Comparison of ENCODE assay signal across 28 cellular contexts in the genomic region with DNA sequence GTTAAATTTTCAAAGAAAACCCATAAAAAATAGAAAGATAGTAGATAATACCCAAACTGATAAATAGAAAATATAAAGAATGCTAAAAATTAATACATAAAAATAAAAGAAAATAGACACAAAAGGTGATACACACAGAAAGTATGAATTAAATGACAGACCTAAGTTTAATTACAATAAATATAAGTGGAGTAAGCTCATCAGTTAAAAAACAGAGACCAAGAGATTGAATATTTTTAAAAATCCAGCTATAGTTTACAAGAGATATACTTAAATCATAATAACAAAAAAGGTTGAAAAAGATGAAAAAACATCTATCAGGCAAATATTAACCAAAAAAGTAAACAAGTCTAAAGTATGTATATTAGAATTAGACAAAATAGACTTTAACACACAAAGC.
"Had no signal": no experiment of that assay in that cellular context is flagged by ENCODE, and none has a peak within 500 bp of the region (broad histone marks: within the 10 kb centered on the region; RNA-seq: fewer than 3 reads in every experiment).

No MANE protein-coding gene starts in this region.

- H3K9me3 ChIP-seq: ovary, right lobe of liver, thoracic aorta, thyroid gland, upper lobe of right lung, uterus had no signal

- H3K4me3 ChIP-seq: neural progenitor cell, ovary, psoas muscle, right lobe of liver, sigmoid colon, smooth muscle cell, spleen, thoracic aorta, thyroid gland, tibial nerve, upper lobe of right lung, uterus had no signal

- H3K36me3 ChIP-seq: ovary, right lobe of liver, sigmoid colon, spleen, thoracic aorta, thyroid gland, tibial nerve, upper lobe of right lung had no signal

- H3K27me3 ChIP-seq: neural progenitor cell, ovary, right lobe of liver, sigmoid colon, spleen, thyroid gland, tibial nerve, upper lobe of right lung, uterus had no signal

- DNase-seq: naive thymus-derived CD4-positive, alpha-beta T cell; natural killer cell; occipital lobe; ovary; posterior cingulate gyrus; psoas muscle; right cardiac atrium; right lobe of liver; sigmoid colon; spleen; stimulated activated CD4-positive, alpha-beta T cell treated with anti-CD3 and anti-CD28 coated beads, Interleukin-12 subunit alpha, Interleukin-12 subunit beta, amount 100 ng/mL, for 4 hours; stimulated activated CD4-positive, alpha-beta T cell treated with anti-CD3 and anti-CD28 coated beads, Interleukin-1b, Interleukin-23, amount 100 ng/mL, for 48 hours; stimulated activated CD4-positive, alpha-beta T cell treated with anti-CD3 and anti-CD28 coated beads, Interleukin-4, amount 100 ng/mL, for 1 hour; stimulated activated CD4-positive, alpha-beta T cell treated with anti-CD3 and anti-CD28 coated beads, Interleukin-4, amount 100 ng/mL, for 4 hours; stimulated activated CD8-positive, alpha-beta memory T cell treated with anti-CD3 and anti-CD28 coated beads, Interleukin-4, amount 100 ng/mL, for 48 hours; stimulated activated naive CD4-positive, alpha-beta T cell; stimulated activated naive CD8-positive, alpha-beta T cell treated with anti-CD3 and anti-CD28 coated beads, Interleukin-15, amount 100 ng/mL, for 72 hours; stimulated activated naive CD8-positive, alpha-beta T cell treated with anti-CD3 and anti-CD28 coated beads, Interleukin-15, Interleukin-2, amounts not matched to agents 100 U/mL and 50 U/mL, for 24 hours; substantia nigra; thyroid gland; upper lobe of right lung; uterus had no signal

- ATAC-seq: naive thymus-derived CD4-positive, alpha-beta T cell; natural killer cell; psoas muscle; right cardiac atrium; right lobe of liver; stimulated activated memory B cell treated with anti-CD40 and anti-IgM and Interleukin-4, amounts not matched to agents 10 μg/mL and 1 μg/mL and 100 μg/mL, for 72 hours; stimulated activated naive CD8-positive, alpha-beta T cell treated with anti-CD3 and anti-CD28 coated beads, Interleukin-15, amount 100 ng/mL, for 72 hours; stimulated activated naive CD8-positive, alpha-beta T cell treated with anti-CD3 and anti-CD28 coated beads, Interleukin-15, Interleukin-2, amounts not matched to agents 100 U/mL and 50 U/mL, for 24 hours; upper lobe of right lung had no signal

- H3K27ac ChIP-seq: neural progenitor cell, ovary, parathyroid adenoma, psoas muscle, right lobe of liver, sigmoid colon, spleen, thoracic aorta, thyroid gland, tibial nerve, upper lobe of right lung, uterus had no signal

- H3K4me1 ChIP-seq: parathyroid adenoma, psoas muscle, right lobe of liver, sigmoid colon, spleen, thyroid gland, upper lobe of right lung, uterus had no signal

- H3K4me2 ChIP-seq: neural progenitor cell, smooth muscle cell had no signal

- H3K9ac ChIP-seq: neural progenitor cell, parathyroid adenoma had no signal

- H2AFZ ChIP-seq: neural progenitor cell, parathyroid adenoma had no signal

- H3K79me2 ChIP-seq: parathyroid adenoma had no signal
